1 cellular context compared by ENCODE assay signal in genomic region chr19:41898235-41898634, GRCh38.
TF ChIP-seq lines count a peak whose summit lies in the region.

No MANE protein-coding gene starts in this region.

TF ChIP-seq in K562, 482 proteins besides CTCF, POLR2A, EP300 and RAD21:
- TF ChIP-seq ZBTB49 (CRISPR knock-in tag; IDR thresholded peaks at IDR 0.05; ENCODE audit: borderline replicate concordance), result no peak
- 0 out of 2 replicates have a peak, but pooled peaks have one; percentile 23 for TF ChIP-seq RBFOX2 (IDR thresholded peaks at IDR 0.05; ENCODE audit: low read depth, low read length)
- peak; percentile 21; the same call in 1 of the 2 replicates for TF ChIP-seq POLR2G (IDR thresholded peaks at IDR 0.05; ENCODE audit: low read depth, low read length)
